Comparison of ENCODE assay signal across 10 cellular contexts in genomic region chr4:151324124-151324448, GRCh38. TPM values are rescaled to one million over a fixed set of nuclear protein-coding genes. Genes with fewer than 3 reads are reported as not detected.
DNase-seq lines count a peak whose midpoint lies in the region; ATAC-seq and TF ChIP-seq lines count a peak whose summit lies in the region.
"Had no signal": no experiment of that assay in that cellular context is flagged by ENCODE, and none has a peak within 500 bp of the region (broad histone marks: within the 10 kb centered on the region; RNA-seq: fewer than 3 reads in every experiment).

No MANE protein-coding gene starts in this region.

- no peak for TF ChIP-seq POLR2A in thyroid gland (IDR thresholded peaks at IDR 0.05)

- H2BK120ac ChIP-seq in mesendoderm (ENCODE audit: low read depth, low read length): no peak overlapping the region

- H2BK15ac ChIP-seq in mesendoderm (replicated peaks; ENCODE audit: low read depth): no peak overlapping the region

- H3K27me3 Mint-ChIP-seq in activated CD8-positive, alpha-beta T cell treated with anti-CD3 and anti-CD28 coated beads, Interleukin-2, amount 10 ng/mL, durations not matched to agents 7 days and 5 days (ENCODE audit: low read depth): peaks cover 52% of the 10 kb centered on the region
- H3K27me3 Mint-ChIP-seq in activated CD8-positive, alpha-beta T cell treated with anti-CD3 and anti-CD28 coated beads for 36 hours: peaks cover 46% of the 10 kb centered on the region

- peak overlapping the region; percentile 61 for H3K4ac ChIP-seq in mesendoderm (ENCODE audit: low read depth, low read length)

- POLR2A ChIA-PET in activated CD8-positive, alpha-beta T cell treated with anti-CD3 and anti-CD28 coated beads, Interleukin-2, amount 10 ng/mL, durations not matched to agents 7 days and 5 days (lab: Charles Lee): no interaction called here
- POLR2A ChIA-PET in activated CD8-positive, alpha-beta T cell treated with anti-CD3 and anti-CD28 coated beads for 36 hours (lab: Charles Lee): no interaction called here

- no peaks in the 10 kb centered on the region for H3K9me3 Mint-ChIP-seq in activated CD8-positive, alpha-beta T cell treated with anti-CD3 and anti-CD28 coated beads, Interleukin-2, amount 10 ng/mL, durations not matched to agents 7 days and 5 days (ENCODE audit: insufficient read depth)
- no peaks in the 10 kb centered on the region for H3K9me3 Mint-ChIP-seq in activated CD8-positive, alpha-beta T cell treated with anti-CD3 and anti-CD28 coated beads for 36 hours

- CTCF ChIA-PET in activated CD8-positive, alpha-beta T cell treated with anti-CD3 and anti-CD28 coated beads, Interleukin-2, amount 10 ng/mL, durations not matched to agents 7 days and 5 days (lab: Charles Lee): no interaction called here
- CTCF ChIA-PET in activated CD8-positive, alpha-beta T cell treated with anti-CD3 and anti-CD28 coated beads for 36 hours (lab: Charles Lee): no interaction called here

- no peak overlapping the region for H3K23ac ChIP-seq in mesendoderm (ENCODE audit: low read length)

- H3K27me3 ChIP-seq in dorsolateral prefrontal cortex (no peaks in the 10 kb centered on the region), mesendoderm (ENCODE audit: insufficient read depth, low read length, poor library complexity) (no peaks in the 10 kb centered on the region), thyroid gland (no peaks in the 10 kb centered on the region)

- WGBS in mesendoderm (ENCODE audit: extremely low coverage, insufficient coverage, low lambda C conversion rate): no CpG with 5 or more reads among the region's 4 CpGs
- WGBS in thyroid gland, 2 donors: 41 to 45% methylated on average over 4 of the region's 4 CpGs

- no peak overlapping the region for H4K8ac ChIP-seq in mesendoderm (ENCODE audit: low read depth, low read length)

- no peak overlapping the region for H3K27ac Mint-ChIP-seq in activated CD8-positive, alpha-beta T cell treated with anti-CD3 and anti-CD28 coated beads, Interleukin-2, amount 10 ng/mL, durations not matched to agents 7 days and 5 days
- no peak overlapping the region for H3K27ac Mint-ChIP-seq in activated CD8-positive, alpha-beta T cell treated with anti-CD3 and anti-CD28 coated beads for 36 hours

- peak overlapping the region; percentile 91 for H3K18ac ChIP-seq in mesendoderm (ENCODE audit: low read length)

- no peak for DNase-seq in activated CD8-positive, alpha-beta T cell treated with anti-CD3 and anti-CD28 coated beads, Interleukin-2, amount 10 ng/mL, durations not matched to agents 7 days and 5 days
- DNase-seq in activated CD8-positive, alpha-beta T cell treated with anti-CD3 and anti-CD28 coated beads for 36 hours: no peak
- DNase-seq in dorsolateral prefrontal cortex (no peak), mesendoderm (no peak), thyroid gland (no peak), NCI-H2196 treated with DMSO at 0.1 percent for 48 hours (lab: John Stamatoyannopoulos, UW; ENCODE audit: unreplicated experiment) (no peak), islet precursor cell (no peak)
- no peak for DNase-seq in stimulated activated naive CD4-positive, alpha-beta T cell treated with Interleukin-2 at 50 U/mL for 16 hours (lab: John Stamatoyannopoulos, UW)
- DNase-seq: NCI-H1694 had no signal

- H3K4me3 ChIP-seq in dorsolateral prefrontal cortex: peak overlapping the region in 58 of 59 donors; percentile 58 to 92 (median 80)
- peak overlapping the region; percentile 55 for H3K4me3 ChIP-seq in mesendoderm (ENCODE audit: low read length)
- H3K4me3 ChIP-seq in thyroid gland (replicated peaks in 1 of 3): peak overlapping the region in 2 of 3 donors; percentile 54 to 57

- peaks cover 34% of the 10 kb centered on the region for H3K79me2 ChIP-seq in mesendoderm (ENCODE audit: control insufficient read depth, insufficient read depth, low read length)

- no peak overlapping the region for H2AK5ac ChIP-seq in mesendoderm (ENCODE audit: low read length)

- peak overlapping the region; percentile 45 for H3K4me2 ChIP-seq in mesendoderm (ENCODE audit: low read length)

- peak overlapping the region; percentile 4 for H3K4me3 Mint-ChIP-seq in activated CD8-positive, alpha-beta T cell treated with anti-CD3 and anti-CD28 coated beads, Interleukin-2, amount 10 ng/mL, durations not matched to agents 7 days and 5 days
- H3K4me3 Mint-ChIP-seq in activated CD8-positive, alpha-beta T cell treated with anti-CD3 and anti-CD28 coated beads for 36 hours: no peak overlapping the region

- no peaks in the 10 kb centered on the region for H3K36me3 Mint-ChIP-seq in activated CD8-positive, alpha-beta T cell treated with anti-CD3 and anti-CD28 coated beads, Interleukin-2, amount 10 ng/mL, durations not matched to agents 7 days and 5 days (ENCODE audit: low read depth)
- H3K36me3 Mint-ChIP-seq in activated CD8-positive, alpha-beta T cell treated with anti-CD3 and anti-CD28 coated beads for 36 hours (ENCODE audit: low read depth): peaks cover 3% of the 10 kb centered on the region

- peak overlapping the region in 54 of 59 donors; percentile 21 to 95 (median 84) for H3K27ac ChIP-seq in dorsolateral prefrontal cortex
- no peak overlapping the region for H3K27ac ChIP-seq in mesendoderm (ENCODE audit: low read depth, low read length)
- peak overlapping the region; percentile 77 to 88 (median 81) for H3K27ac ChIP-seq in thyroid gland

- no peak for ATAC-seq in activated CD8-positive, alpha-beta T cell treated with anti-CD3 and anti-CD28 coated beads, Interleukin-2, amount 10 ng/mL, durations not matched to agents 7 days and 5 days
- ATAC-seq in activated CD8-positive, alpha-beta T cell treated with anti-CD3 and anti-CD28 coated beads for 36 hours: no peak

- H3K9ac ChIP-seq in mesendoderm (ENCODE audit: low read length): peak overlapping the region; percentile 88

- peaks cover 5% of the 10 kb centered on the region for H3K4me1 Mint-ChIP-seq in activated CD8-positive, alpha-beta T cell treated with anti-CD3 and anti-CD28 coated beads, Interleukin-2, amount 10 ng/mL, durations not matched to agents 7 days and 5 days (ENCODE audit: low read depth)
- peaks cover 5% of the 10 kb centered on the region for H3K4me1 Mint-ChIP-seq in activated CD8-positive, alpha-beta T cell treated with anti-CD3 and anti-CD28 coated beads for 36 hours (ENCODE audit: low read depth)

- no peak overlapping the region for H4K5ac ChIP-seq in mesendoderm (ENCODE audit: low read length)

- intact Hi-C loops in activated CD8-positive, alpha-beta T cell treated with anti-CD3 and anti-CD28 coated beads for 36 hours (cut with micrococcal nuclease): no loop called here
- intact Hi-C loops in dorsolateral prefrontal cortex (cut with DNase I): loop anchor here (2.0 to 5.0 kb wide), 2 partner anchors 29 to 33 kb away; no protein-coding TSS in a partner anchor
- intact Hi-C loops in thyroid gland (cut with DNase I): no loop called here

- no peaks in the 10 kb centered on the region for H3K9me3 ChIP-seq in thyroid gland

- peaks cover 5% of the 10 kb centered on the region for H3K79me1 ChIP-seq in mesendoderm (ENCODE audit: low read length)

- H3K4me1 ChIP-seq in mesendoderm (ENCODE audit: control insufficient read depth, low read depth, low read length): peaks cover 2% of the 10 kb centered on the region
- H3K4me1 ChIP-seq in thyroid gland: peaks cover 25 to 32% of the 10 kb centered on the region in 2 donors

- H3K36me3 ChIP-seq in mesendoderm (ENCODE audit: control insufficient read depth, insufficient read depth, low read length): no peaks in the 10 kb centered on the region
- no peaks in the 10 kb centered on the region for H3K36me3 ChIP-seq in thyroid gland

- peak overlapping the region; percentile 94 for H3K56ac ChIP-seq in mesendoderm (ENCODE audit: low read length)

- TF ChIP-seq CTCF in activated CD8-positive, alpha-beta T cell treated with anti-CD3 and anti-CD28 coated beads for 36 hours (IDR thresholded peaks at IDR 0.05): no peak
- TF ChIP-seq CTCF in dorsolateral prefrontal cortex (IDR thresholded peaks at IDR 0.05 in 54 of 56, conservative IDR thresholded peaks at IDR 0.05 in 2 of 56; ENCODE audit: low read depth in 1 of 56, partially characterized antibody in 56 of 56): no peak
- no peak for TF ChIP-seq CTCF in thyroid gland (IDR thresholded peaks at IDR 0.05)

- no peak overlapping the region for H2BK5ac ChIP-seq in mesendoderm (ENCODE audit: low read length)

RNA-seq across cellular contexts. Expression of gene SH3D19, which starts 1.3 kb away (rescaled TPM):
- not detected for total RNA-seq in activated CD8-positive, alpha-beta T cell treated with anti-CD3 and anti-CD28 coated beads, Interleukin-2, amount 10 ng/mL, durations not matched to agents 7 days and 5 days
- not detected for total RNA-seq in activated CD8-positive, alpha-beta T cell treated with anti-CD3 and anti-CD28 coated beads for 36 hours
- total RNA-seq in dorsolateral prefrontal cortex (10 to 100 TPM; 15.3 to 70.0 (median 34.6) TPM), thyroid gland (100 to 1,000 TPM in 3 of 4 donors, 10 to 100 TPM in 1; 82.0 to 143 (median 113) TPM)
- polyA plus RNA-seq in mesendoderm (2013, experiment 1 of 2): 31.1 TPM
- 32.5 TPM for polyA plus RNA-seq in mesendoderm (2013, experiment 2 of 2)

RNA-seq across cellular contexts. Expression of gene PRSS48, which starts 47.1 kb away (rescaled TPM):
- total RNA-seq in activated CD8-positive, alpha-beta T cell treated with anti-CD3 and anti-CD28 coated beads, Interleukin-2, amount 10 ng/mL, durations not matched to agents 7 days and 5 days: not detected
- not detected for total RNA-seq in activated CD8-positive, alpha-beta T cell treated with anti-CD3 and anti-CD28 coated beads for 36 hours
- 1 to 10 TPM in 1 of 120 experiments, not detected in 119; 1.0 TPM for total RNA-seq in dorsolateral prefrontal cortex
- not detected for polyA plus RNA-seq in mesendoderm (2013, experiment 1 of 2)
- not detected for polyA plus RNA-seq in mesendoderm (2013, experiment 2 of 2)
- total RNA-seq in thyroid gland: not detected
- total RNA-seq: sciatic nerve had no signal

Comparison
In these comparisons a context has a peak if more than half of its experiments do, and no peak if none do; other contexts are left out.
1. RNA of gene SH3D19, which starts 1.3 kb away (total RNA-seq): 82.0 to 143 TPM in thyroid gland and 15.3 to 70.0 TPM in dorsolateral prefrontal cortex; not detected in activated CD8-positive, alpha-beta T cell treated with anti-CD3 and anti-CD28 coated beads for 36 hours and not detected in activated CD8-positive, alpha-beta T cell treated with anti-CD3 and anti-CD28 coated beads, Interleukin-2, amount 10 ng/mL, durations not matched to agents 7 days and 5 days; every median in the first group is over 10 times any median in the second.
2. intact Hi-C loops: an anchor here in dorsolateral prefrontal cortex (2.0 to 5.0 kb wide); none called in activated CD8-positive, alpha-beta T cell treated with anti-CD3 and anti-CD28 coated beads for 36 hours and thyroid gland.
3. Peak in every context shown above with its lines, with median percentiles within 50 percentile points of each other: H3K4me3 ChIP-seq.